In the genomic region with DNA sequence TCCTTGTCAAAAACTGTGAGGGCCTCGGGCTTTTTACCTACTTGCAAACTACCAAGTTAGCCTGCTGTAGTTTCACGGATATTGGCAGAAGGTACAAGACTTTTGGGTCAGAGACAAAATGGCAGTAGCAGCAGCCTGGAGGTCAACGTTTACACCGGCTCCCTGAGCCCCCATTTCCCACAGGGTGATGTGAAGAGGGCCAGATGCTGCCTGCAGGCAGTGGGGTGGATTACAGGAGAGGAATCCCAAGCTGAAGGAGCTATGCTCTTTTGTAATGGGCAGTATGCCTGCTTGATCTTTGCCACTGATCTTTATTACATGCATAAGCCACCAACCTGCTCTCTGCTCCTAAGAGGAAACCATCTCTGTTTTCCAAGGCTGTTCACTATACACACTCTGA, we compare ENCODE assay signal across 21 cellular contexts. TPM values are rescaled to one million over a fixed set of nuclear protein-coding genes. Genes with fewer than 3 reads are reported as not detected.
"Had no signal": no experiment of that assay in that cellular context is flagged by ENCODE, and none has a peak within 500 bp of the region (broad histone marks: within the 10 kb centered on the region; RNA-seq: fewer than 3 reads in every experiment).

No MANE protein-coding gene starts in this region.

- H3K9me3 Mint-ChIP-seq: central memory CD8-positive, alpha-beta T cell had no signal

- H3K4me3 ChIP-seq: ascending aorta, colonic mucosa, left lung, thyroid gland had no signal

- H3K9me3 ChIP-seq: ascending aorta, colonic mucosa, left lung, thyroid gland had no signal

- H3K4me3 Mint-ChIP-seq: central memory CD8-positive, alpha-beta T cell had no signal

- H3K4me1 ChIP-seq: ascending aorta, colonic mucosa, left lung, thyroid gland had no signal

- H3K27ac ChIP-seq: ascending aorta, colonic mucosa, left lung, thyroid gland had no signal

- ATAC-seq: left lung had no signal

- H3K27me3 ChIP-seq: ascending aorta, colonic mucosa, left lung, thyroid gland had no signal

- DNase-seq: activated CD4-positive, alpha-beta T cell treated with anti-CD3 and anti-CD28 coated beads, Interleukin-2, amount 50 U/mL, for 1 hour; activated CD4-positive, CD25-positive, alpha-beta regulatory T cell; activated CD8-positive, alpha-beta memory T cell treated with anti-CD3 and anti-CD28 coated beads, Interleukin-2, amount 50 U/mL, for 48 hours; activated effector memory CD4-positive, alpha-beta T cell treated with anti-CD3 and anti-CD28 coated beads, Interleukin-2, amount 50 U/mL, for 16 hours; activated naive CD4-positive, alpha-beta T cell treated with anti-CD3 and anti-CD28 coated beads, Interleukin-2, amount 50 U/mL, for 16 hours; activated T-cell treated with anti-CD3 and anti-CD28 coated beads, Interleukin-2, amount 50 U/mL, for 48 hours; colonic mucosa; erythroblast; foreskin melanocyte; hypothalamus; kidney; left lung; mammary epithelial cell; retina; stimulated activated CD4-positive, alpha-beta T cell treated with anti-CD3 and anti-CD28 coated beads, Interleukin-2, amount 100 ng/mL, for 24 hours; stimulated activated naive CD4-positive, alpha-beta T cell treated with Interleukin-2 at 50 U/mL for 16 hours; thyroid gland had no signal

- FAIRE-seq: endometrium, kidney had no signal

- H3K36me3 ChIP-seq: ascending aorta, colonic mucosa, left lung, thyroid gland had no signal

RNA-seq across cellular contexts. Expression of a gene that starts 29.5 kb away (rescaled TPM):
- total RNA-seq: mammary epithelial cell, myocyte had no signal
- polyA plus RNA-seq: mammary epithelial cell had no signal
